In genomic region chr2:239278941-239279365, GRCh38 we compare ENCODE assay signal across 12 cellular contexts.
DNase-seq lines count a peak whose midpoint lies in the region; ATAC-seq, FAIRE-seq and TF ChIP-seq lines count a peak whose summit lies in the region.
"Had no signal": no experiment of that assay in that cellular context is flagged by ENCODE, and none has a peak within 500 bp of the region (broad histone marks: within the 10 kb centered on the region; RNA-seq: fewer than 3 reads in every experiment).

No MANE protein-coding gene starts in this region.

- no peaks in the 10 kb centered on the region for H3K27me3 Mint-ChIP-seq in naive thymus-derived CD4-positive, alpha-beta T cell

- POLR2A ChIA-PET in K562 (lab: Yijun Ruan, JAX), result interaction anchor here (0.7 to 1.1 kb wide), 2 partner anchors 15 to 123 kb away, joined by 3 to 4 read pairs; no protein-coding TSS in a partner anchor
- POLR2A ChIA-PET in naive thymus-derived CD4-positive, alpha-beta T cell (lab: Charles Lee), result interaction anchor here (0.9 to 22.2 kb wide), 3 partner anchors 13 to 102 kb away, joined by 3 to 362 read pairs (median 3); no protein-coding TSS in a partner anchor

- no peak overlapping the region for H3K4me3 ChIP-seq in K562
- H3K4me3 ChIP-seq in naive thymus-derived CD4-positive, alpha-beta T cell (ENCODE audit: low read length), result no peak overlapping the region
- H3K4me3 ChIP-seq: uterus had no signal

- no TSS peak for BruUV-seq in K562 (replicated peaks; lab: Mats Ljungman, UMichigan)

- no peak for TF ChIP-seq EP300 in K562 (IDR thresholded peaks at IDR 0.05; ENCODE audit: low read length)

- H3K9ac ChIP-seq in K562 (ENCODE audit: insufficient read depth in 1 of 2, low read depth in 2 of 2, low read length in 2 of 2), result peak overlapping the region; percentile 64 to 79; a peak in 3 of 4 replicates

- H3K36me3 ChIP-seq in K562 (ENCODE audit: control insufficient read depth, insufficient read depth, low read length), result no peaks in the 10 kb centered on the region
- H3K36me3 ChIP-seq in naive thymus-derived CD4-positive, alpha-beta T cell (ENCODE audit: control insufficient read depth in 2 of 3, insufficient read depth in 3 of 3, low read length in 3 of 3), result no peaks in the 10 kb centered on the region
- H3K36me3 ChIP-seq: uterus had no signal

- peak overlapping the region in 1 of 10 donors; percentile 3 for H3K4me3 Mint-ChIP-seq in naive thymus-derived CD4-positive, alpha-beta T cell

- no peak for FAIRE-seq in K562 (lab: Jason Lieb, UNC)
- FAIRE-seq: endothelial cell of umbilical vein had no signal

- TF ChIP-seq CTCF in K562 (IDR thresholded peaks at IDR 0.05 in 2 of 3, conservative IDR thresholded peaks at IDR 0.05 in 1 of 3; ENCODE audit: insufficient read depth in 2 of 3, low read depth in 1 of 3, low read length in 3 of 3), result no peak

- no peaks in the 10 kb centered on the region for H3K9me3 ChIP-seq in K562 (replicated peaks; ENCODE audit: control insufficient read depth, insufficient read depth, low read depth, low read length)
- H3K9me3 ChIP-seq in naive thymus-derived CD4-positive, alpha-beta T cell (ENCODE audit: control insufficient read depth in 2 of 3, low read length in 3 of 3), result no peaks in the 10 kb centered on the region
- H3K9me3 ChIP-seq: uterus had no signal

- H3K27ac Mint-ChIP-seq in naive thymus-derived CD4-positive, alpha-beta T cell, result peak overlapping the region in 7 of 9 donors; percentile 8 to 70 (median 47)

- H3K79me2 ChIP-seq in K562 (ENCODE audit: control insufficient read depth, insufficient read depth, low read length), result peaks cover 57% of the 10 kb centered on the region

- H3K36me3 Mint-ChIP-seq in naive thymus-derived CD4-positive, alpha-beta T cell, result peaks cover 0 to 7% (median 0%) of the 10 kb centered on the region in 5 donors

- no peaks in the 10 kb centered on the region; a peak in 1 of 5 replicates for H3K27me3 ChIP-seq in K562 (ENCODE audit: control insufficient read depth in 2 of 2, insufficient read depth in 2 of 2, low read length in 2 of 2)
- H3K27me3 ChIP-seq in naive thymus-derived CD4-positive, alpha-beta T cell (ENCODE audit: control insufficient read depth in 2 of 2, insufficient read depth in 2 of 2, low read length in 2 of 2), result no peaks in the 10 kb centered on the region
- H3K27me3 ChIP-seq: uterus had no signal

- peaks cover 30 to 58% (median 50%) of the 10 kb centered on the region in 7 donors for H3K4me1 Mint-ChIP-seq in naive thymus-derived CD4-positive, alpha-beta T cell

- peak overlapping the region; percentile 60 for H3K4me2 ChIP-seq in K562 (ENCODE audit: insufficient read depth, low read length)

- no peaks in the 10 kb centered on the region for H4K20me1 ChIP-seq in K562 (replicated peaks; ENCODE audit: control insufficient read depth, insufficient read depth, low read length)

- 58% methylated on average over 2 of the region's 4 CpGs for WGBS in K562 (ENCODE audit: insufficient coverage, low coverage, missing lambda C conversion rate)

- CTCF ChIA-PET in K562 (lab: Yijun Ruan, JAX; ENCODE audit: low intra/inter-chr PET ratio), result no interaction called here
- CTCF ChIA-PET in naive thymus-derived CD4-positive, alpha-beta T cell (lab: Charles Lee), result interaction anchor here (1.8 kb wide), 1 partner anchor 11 kb away, joined by 11 read pairs; no protein-coding TSS in a partner anchor

- peak overlapping the region; percentile 89; the same call in 2 of the 3 replicates for H3K27ac ChIP-seq in K562 (ENCODE audit: extremely low read depth, low read depth, low read length)
- no peak overlapping the region for H3K27ac ChIP-seq in naive thymus-derived CD4-positive, alpha-beta T cell (ENCODE audit: low read depth, low read length)
- H3K27ac ChIP-seq: uterus had no signal

- no peaks in the 10 kb centered on the region for H3K9me3 Mint-ChIP-seq in naive thymus-derived CD4-positive, alpha-beta T cell

- ATAC-seq in K562 (no peak), HG02840 (IDR thresholded peaks at IDR 0.05; ENCODE audit: low FRiP score, unreplicated experiment) (no peak), GM18868 (IDR thresholded peaks at IDR 0.05; ENCODE audit: unreplicated experiment) (no peak)
- ATAC-seq in naive thymus-derived CD4-positive, alpha-beta T cell, result no peak

- H3K4me1 ChIP-seq in K562 (replicated peaks in 1 of 2; ENCODE audit: control insufficient read depth in 2 of 2, insufficient read depth in 2 of 2, low read length in 2 of 2), result peaks cover 48 to 69% of the 10 kb centered on the region in 2 experiments
- peaks cover 17 to 21% of the 10 kb centered on the region in 2 donors for H3K4me1 ChIP-seq in naive thymus-derived CD4-positive, alpha-beta T cell (ENCODE audit: control insufficient read depth in 2 of 2, insufficient read depth in 2 of 2, low read length in 2 of 2)
- H3K4me1 ChIP-seq: uterus had no signal

- TF ChIP-seq POLR2A in K562 (conservative IDR thresholded peaks at IDR 0.05), result no peak

- no peak overlapping the region for H2AFZ ChIP-seq in K562 (ENCODE audit: low read depth, low read length)

- in situ Hi-C loops in K562 (cut with MboI), result no loop called here

- intact Hi-C loops in K562 (cut with micrococcal nuclease), result no loop called here
- intact Hi-C loops in naive thymus-derived CD4-positive, alpha-beta T cell (cut with micrococcal nuclease), result no loop called here

- H3K9me1 ChIP-seq in K562 (ENCODE audit: control insufficient read depth, insufficient read depth, low read length), result peaks cover 3% of the 10 kb centered on the region

- peak; percentile 58 for DNase-seq in AG08396 (ENCODE audit: low spot score)
- DNase-seq in ELR (ENCODE audit: low read depth), result peak; percentile 57
- no peak for DNase-seq in K562 (ENCODE audit: extremely low read depth in 1 of 4, low spot score in 3 of 4)
- DNase-seq in naive thymus-derived CD4-positive, alpha-beta T cell, result peak in 1 of 9 donors; percentile 1
- DNase-seq in SKM-1 (lab: John Stamatoyannopoulos, UW; ENCODE audit: unreplicated experiment), result no peak
- DNase-seq in medulla oblongata (ENCODE audit: extremely low spot score), result no peak
- DNase-seq: mammary epithelial cell, NCI-H187 treated with DMSO at 0.1 percent for 48 hours had no signal

- no peak for TF ChIP-seq RAD21 in K562 (CRISPR knock-in tag; conservative IDR thresholded peaks at IDR 0.05 in 1 of 2, IDR thresholded peaks at IDR 0.05 in 1 of 2)

TF ChIP-seq in K562, 482 proteins besides CTCF, POLR2A, EP300 and RAD21:
- TF ChIP-seq TAF7 (tag; IDR thresholded peaks at IDR 0.05), result no peak
- no peak for TF ChIP-seq RFX1 (IDR thresholded peaks at IDR 0.05)

Comparison
In these comparisons a context has a peak if more than half of its experiments do, and no peak if none do; other contexts are left out.
1. DNase-seq: peak in AG08396 (single experiment) and ELR (single experiment); none in K562 (0 of 4), SKM-1 (single experiment) and medulla oblongata (single experiment).